Comparison of ENCODE assay signal across 8 cellular contexts in the genomic region with DNA sequence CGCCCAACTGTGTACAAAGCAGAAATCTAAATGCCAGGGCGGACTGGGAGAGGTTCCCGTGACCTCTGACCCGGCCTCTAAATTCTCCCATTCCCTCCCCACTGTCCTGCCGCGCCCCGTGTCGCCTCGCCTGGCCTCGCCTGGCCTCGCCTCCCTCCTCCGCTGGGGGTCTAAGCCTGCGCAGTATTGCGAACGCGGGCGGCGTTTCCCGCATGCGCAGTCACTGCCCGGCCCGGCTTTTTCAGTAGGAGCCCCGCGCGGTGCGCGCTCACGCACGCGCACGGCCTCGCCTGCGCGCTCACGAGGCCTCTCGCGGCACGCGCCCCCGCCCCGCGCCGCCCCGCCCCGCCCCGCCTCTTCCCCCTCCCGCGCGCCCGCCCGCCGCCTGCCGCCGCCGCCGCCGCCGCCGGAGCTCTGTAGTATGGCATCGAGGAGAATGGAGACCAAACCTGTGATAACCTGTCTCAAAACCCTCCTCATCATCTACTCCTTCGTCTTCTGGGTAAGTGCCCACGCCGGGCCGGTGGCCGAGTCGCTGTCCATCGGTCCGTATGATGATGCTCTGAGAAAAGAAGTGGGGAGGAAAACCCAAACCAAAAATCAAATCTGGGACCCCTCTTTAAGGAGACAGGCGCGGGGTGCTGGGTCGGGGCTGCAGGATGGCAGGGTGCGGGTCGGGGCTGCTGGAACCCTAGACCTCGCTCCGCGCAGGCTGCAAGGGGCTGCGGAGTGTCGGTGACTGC. TPM values are rescaled to one million over a fixed set of nuclear protein-coding genes. Genes with fewer than 3 reads are reported as not detected.
DNase-seq lines count a peak whose midpoint lies in the region; ATAC-seq and TF ChIP-seq lines count a peak whose summit lies in the region.

A gene with protein sequence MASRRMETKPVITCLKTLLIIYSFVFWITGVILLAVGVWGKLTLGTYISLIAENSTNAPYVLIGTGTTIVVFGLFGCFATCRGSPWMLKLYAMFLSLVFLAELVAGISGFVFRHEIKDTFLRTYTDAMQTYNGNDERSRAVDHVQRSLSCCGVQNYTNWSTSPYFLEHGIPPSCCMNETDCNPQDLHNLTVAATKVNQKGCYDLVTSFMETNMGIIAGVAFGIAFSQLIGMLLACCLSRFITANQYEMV (plus strand): TSS at position 417 of the 743 bp plus-strand sequence. CDS start 5 bp downstream, at position 422.

- no peak within 1 kb of the TSS for H2BK20ac ChIP-seq in IMR-90 (ENCODE audit: low read depth, low read length)

- dilution Hi-C loops in IMR-90 (cut with HindIII; ENCODE audit: low sequenced_read_pairs, unreplicated experiment): no loop called here

- no peaks in the 10 kb centered on the region for H3K79me1 ChIP-seq in IMR-90 (ENCODE audit: low read depth in 1 of 2, low read length in 2 of 2)

- no peaks in the 10 kb centered on the region for H3K36me3 ChIP-seq in IMR-90 (ENCODE audit: control insufficient read depth, insufficient read depth, low read length)

- H3K27me3 Mint-ChIP-seq in natural killer cell treated with Interleukin-12 subunit alpha and Interleukin-12 subunit beta and Interleukin-15 and Interleukin-18, amount 100 ng/mL, for 72 hours: peaks cover 0 to 24% of the 10 kb centered on the region in 2 donors
- H3K27me3 Mint-ChIP-seq in stimulated activated memory B cell treated with anti-CD40 and anti-IgM and Interleukin-4, amounts not matched to agents 10 μg/mL and 1 μg/mL and 100 μg/mL, for 72 hours: no peaks in the 10 kb centered on the region

- H4K8ac ChIP-seq in IMR-90 (ENCODE audit: low read depth in 2 of 2, low read length in 2 of 2): no peak within 1 kb of the TSS

- no peak within 1 kb of the TSS for H3K27ac Mint-ChIP-seq in natural killer cell treated with Interleukin-12 subunit alpha and Interleukin-12 subunit beta and Interleukin-15 and Interleukin-18, amount 100 ng/mL, for 72 hours
- H3K27ac Mint-ChIP-seq in stimulated activated memory B cell treated with anti-CD40 and anti-IgM and Interleukin-4, amounts not matched to agents 10 μg/mL and 1 μg/mL and 100 μg/mL, for 72 hours: no peak within 1 kb of the TSS

- peak; percentile 36 for DNase-seq in AG10803 (ENCODE audit: low read depth)
- peak; percentile 40 for DNase-seq in IMR-90
- peak; percentile 75 for DNase-seq in RKO (ENCODE audit: low spot score)
- DNase-seq in activated effector memory CD4-positive, alpha-beta T cell treated with Interleukin-2 at 50 U/mL for 16 hours: peak; percentile 64
- DNase-seq in fibroblast of the conjunctiva (ENCODE audit: low read depth): peak; percentile 36
- peak; percentile 81 for DNase-seq in natural killer cell treated with Interleukin-12 subunit alpha and Interleukin-12 subunit beta and Interleukin-15 and Interleukin-18, amount 100 ng/mL, for 72 hours (ENCODE audit: low spot score)

- no peak within 1 kb of the TSS for H3K9ac ChIP-seq in IMR-90 (ENCODE audit: low read depth, low read length)

- H3K18ac ChIP-seq in IMR-90 (ENCODE audit: low read depth, low read length): no peak within 1 kb of the TSS

- H4K91ac ChIP-seq in IMR-90 (ENCODE audit: insufficient read depth, low read depth, low read length): no peak within 1 kb of the TSS

- H3K27me3 ChIP-seq in IMR-90 (ENCODE audit: control insufficient read depth, insufficient read depth, low read length): no peaks in the 10 kb centered on the region; the same call in 1 of the 2 replicates

- H3K4me3 Mint-ChIP-seq in natural killer cell treated with Interleukin-12 subunit alpha and Interleukin-12 subunit beta and Interleukin-15 and Interleukin-18, amount 100 ng/mL, for 72 hours: peak within 1 kb of the TSS; percentile 74
- H3K4me3 Mint-ChIP-seq in stimulated activated memory B cell treated with anti-CD40 and anti-IgM and Interleukin-4, amounts not matched to agents 10 μg/mL and 1 μg/mL and 100 μg/mL, for 72 hours: peak within 1 kb of the TSS; percentile 80

- H2BK5ac ChIP-seq in IMR-90 (ENCODE audit: low read depth, low read length, poor library complexity, severe bottlenecking): no peak within 1 kb of the TSS

- H4K5ac ChIP-seq in IMR-90 (ENCODE audit: low read depth, low read length): no peak within 1 kb of the TSS

- H3K36me3 Mint-ChIP-seq in natural killer cell treated with Interleukin-12 subunit alpha and Interleukin-12 subunit beta and Interleukin-15 and Interleukin-18, amount 100 ng/mL, for 72 hours: no peaks in the 10 kb centered on the region
- no peaks in the 10 kb centered on the region for H3K36me3 Mint-ChIP-seq in stimulated activated memory B cell treated with anti-CD40 and anti-IgM and Interleukin-4, amounts not matched to agents 10 μg/mL and 1 μg/mL and 100 μg/mL, for 72 hours

- in situ Hi-C loops in IMR-90 (cut with MboI; ENCODE audit: low sequenced_read_pairs): no loop called here

- no peak within 1 kb of the TSS for H2BK120ac ChIP-seq in IMR-90 (ENCODE audit: low read depth, low read length)

- peak within 1 kb of the TSS; percentile 89 for H2AFZ ChIP-seq in IMR-90 (replicated peaks; ENCODE audit: low read length, poor library complexity)

- TF ChIP-seq CTCF in AG10803 (conservative IDR thresholded peaks at IDR 0.05; ENCODE audit: low read length) (no peak), IMR-90 (conservative IDR thresholded peaks at IDR 0.05; ENCODE audit: low read depth, low read length) (no peak)

- no TSS peak for BruUV-seq in IMR-90 (replicated peaks; lab: Mats Ljungman, UMichigan)

- no peaks in the 10 kb centered on the region for H4K20me1 ChIP-seq in IMR-90 (ENCODE audit: insufficient read depth, low read length)

- H3K23ac ChIP-seq in IMR-90 (ENCODE audit: low read depth, low read length): no peak within 1 kb of the TSS

- peak within 1 kb of the TSS; percentile 86 for H3K4me2 ChIP-seq in IMR-90 (ENCODE audit: low read depth, low read length)

- no peak for TF ChIP-seq POLR2A in IMR-90 (IDR thresholded peaks at IDR 0.05; ENCODE audit: low read depth, low read length)

- no peaks in the 10 kb centered on the region for H3K4me1 ChIP-seq in IMR-90 (ENCODE audit: control insufficient read depth, insufficient read depth, low read length)

- peak; percentile 77 for ATAC-seq in GM19328 (IDR thresholded peaks at IDR 0.05; ENCODE audit: unreplicated experiment)
- peak; percentile 92 for ATAC-seq in IMR-90 (ENCODE audit: low read depth)
- ATAC-seq in natural killer cell treated with Interleukin-12 subunit alpha and Interleukin-12 subunit beta and Interleukin-15 and Interleukin-18, amount 100 ng/mL, for 72 hours: peak; percentile 92
- peak; percentile 85 for ATAC-seq in stimulated activated memory B cell treated with anti-CD40 and anti-IgM and Interleukin-4, amounts not matched to agents 10 μg/mL and 1 μg/mL and 100 μg/mL, for 72 hours

- no peaks in the 10 kb centered on the region for H3K4me1 Mint-ChIP-seq in natural killer cell treated with Interleukin-12 subunit alpha and Interleukin-12 subunit beta and Interleukin-15 and Interleukin-18, amount 100 ng/mL, for 72 hours (ENCODE audit: low read depth in 2 of 2)
- H3K4me1 Mint-ChIP-seq in stimulated activated memory B cell treated with anti-CD40 and anti-IgM and Interleukin-4, amounts not matched to agents 10 μg/mL and 1 μg/mL and 100 μg/mL, for 72 hours: peaks cover 6% of the 10 kb centered on the region

- no peak within 1 kb of the TSS for H3K56ac ChIP-seq in IMR-90 (ENCODE audit: extremely low read depth, insufficient read depth, low read length)

- no peak for TF ChIP-seq RAD21 in IMR-90 (IDR thresholded peaks at IDR 0.05; ENCODE audit: low read length)

- no peak within 1 kb of the TSS for H3K4ac ChIP-seq in IMR-90 (ENCODE audit: low read depth, low read length)

- H2BK15ac ChIP-seq in IMR-90 (ENCODE audit: low read depth, low read length): no peak within 1 kb of the TSS

- no peak within 1 kb of the TSS for H3K27ac ChIP-seq in IMR-90 (ENCODE audit: insufficient read depth, low read length)

- no peak within 1 kb of the TSS for H2AK5ac ChIP-seq in IMR-90 (ENCODE audit: low read depth, low read length)

- POLR2A ChIA-PET in IMR-90 (lab: Charles Lee; ENCODE audit: unreplicated experiment): no interaction called here

- no peaks in the 10 kb centered on the region for H3K9me3 ChIP-seq in IMR-90 (ENCODE audit: control insufficient read depth, insufficient read depth, low read length)

- H3K14ac ChIP-seq in IMR-90 (replicated peaks; ENCODE audit: low read depth, low read length): no peak within 1 kb of the TSS

- no peaks in the 10 kb centered on the region for H3K9me3 Mint-ChIP-seq in natural killer cell treated with Interleukin-12 subunit alpha and Interleukin-12 subunit beta and Interleukin-15 and Interleukin-18, amount 100 ng/mL, for 72 hours
- no peaks in the 10 kb centered on the region for H3K9me3 Mint-ChIP-seq in stimulated activated memory B cell treated with anti-CD40 and anti-IgM and Interleukin-4, amounts not matched to agents 10 μg/mL and 1 μg/mL and 100 μg/mL, for 72 hours

- H2AK9ac ChIP-seq in IMR-90 (replicated peaks; ENCODE audit: low read depth, low read length, poor library complexity): peak within 1 kb of the TSS; percentile 53

- intact Hi-C loops in IMR-90 (cut with micrococcal nuclease): no loop called here

- CTCF ChIA-PET in IMR-90 (lab: Yijun Ruan, JAX): no interaction called here

- H3K4me3 ChIP-seq in AG10803 (ENCODE audit: low read length) (peak within 1 kb of the TSS; percentile 52), IMR-90 (ENCODE audit: insufficient read depth, low read depth, low read length) (peak within 1 kb of the TSS; percentile 47)

- no peaks in the 10 kb centered on the region for H3K9me1 ChIP-seq in IMR-90 (ENCODE audit: insufficient read depth, low read length)

- 28% methylated on average over 30 of the region's 78 CpGs; no CpG with 5 or more reads in 1 of the 2 experiments for WGBS in IMR-90 (ENCODE audit: extremely low coverage in 2 of 2, insufficient read length in 1 of 2), 2 experiments

TF ChIP-seq in IMR-90, 13 proteins besides CTCF, POLR2A, EP300 and RAD21:
- TF ChIP-seq MAZ (IDR thresholded peaks at IDR 0.05; ENCODE audit: borderline replicate concordance, low read depth, low read length) (peak; percentile 15; the same call in 1 of the 2 replicates), USF2 (IDR thresholded peaks at IDR 0.05; ENCODE audit: low read depth, low read length) (no peak), SMC3 (IDR thresholded peaks at IDR 0.05; ENCODE audit: low read depth, low read length) (no peak)

RNA-seq across cellular contexts. Expression of the gene that starts here (rescaled TPM):
- not detected in 2 replicates for total RNA-seq in IMR-90 (2012; rRNA removed)
- polyA plus RNA-seq in IMR-90 (2012; rRNA removed): not detected in 2 replicates
- polyA plus RNA-seq in IMR-90 (2012; cell fraction: cytosol; rRNA removed): 0.02 TPM in 1 of 2 replicates, not detected in the other
- polyA plus RNA-seq in IMR-90 (2012; cell fraction: nucleus; rRNA removed; ENCODE audit: low replicate concordance): not detected in 2 replicates
- not detected for total RNA-seq in natural killer cell treated with Interleukin-12 subunit alpha and Interleukin-12 subunit beta and Interleukin-15 and Interleukin-18, amount 100 ng/mL, for 72 hours

Comparison
In these comparisons a context has a peak if more than half of its experiments do, and no peak if none do; other contexts are left out.
1. Peak in DNase-seq, ATAC-seq, H3K4me3 ChIP-seq and H3K4me2 ChIP-seq in IMR-90; RNA of the gene not detected or under 1 TPM.
2. Peak in DNase-seq and ATAC-seq in natural killer cell treated with Interleukin-12 subunit alpha and Interleukin-12 subunit beta and Interleukin-15 and Interleukin-18, amount 100 ng/mL, for 72 hours; RNA of the gene not detected or under 1 TPM.